In genomic region chr12:127343941-127344340, GRCh38 we compare ENCODE assay signal across 20 cellular contexts.
DNase-seq lines count a peak whose midpoint lies in the region; ATAC-seq and TF ChIP-seq lines count a peak whose summit lies in the region.
"Had no signal": no experiment of that assay in that cellular context is flagged by ENCODE, and none has a peak within 500 bp of the region (broad histone marks: within the 10 kb centered on the region; RNA-seq: fewer than 3 reads in every experiment).

No MANE protein-coding gene starts in this region.

- H3K4me3 ChIP-seq in mammary epithelial cell (replicated peaks in 1 of 3; ENCODE audit: insufficient read depth in 1 of 3, low read depth in 2 of 3, low read length in 3 of 3) (no peak overlapping the region), astrocyte of the spinal cord (ENCODE audit: low read depth, low read length) (no peak overlapping the region), dorsolateral prefrontal cortex (no peak overlapping the region)
- H3K4me3 ChIP-seq: BLaER1 treated with 17β-estradiol and CSF1 and Interleukin-3, amounts not matched to agents 10 nM and 100 nM; K562 had no signal

- H2AFZ ChIP-seq in mammary epithelial cell (ENCODE audit: low read depth, low read length): peak overlapping the region; percentile 9

- no peak for TF ChIP-seq CTCF in mammary epithelial cell (conservative IDR thresholded peaks at IDR 0.05 in 1 of 2, IDR thresholded peaks at IDR 0.05 in 1 of 2; ENCODE audit: extremely low read depth in 1 of 2, insufficient read depth in 1 of 2, low read depth in 1 of 2, low read length in 2 of 2)
- no peak for TF ChIP-seq CTCF in MCF 10A (IDR thresholded peaks at IDR 0.05; ENCODE audit: unreplicated experiment)
- no peak for TF ChIP-seq CTCF in astrocyte of the spinal cord (IDR thresholded peaks at IDR 0.05; ENCODE audit: low read depth, low read length)
- TF ChIP-seq CTCF in dorsolateral prefrontal cortex (IDR thresholded peaks at IDR 0.05 in 54 of 56, conservative IDR thresholded peaks at IDR 0.05 in 2 of 56; ENCODE audit: low read depth in 1 of 56, partially characterized antibody in 56 of 56): no peak
- TF ChIP-seq CTCF in GM20000 (IDR thresholded peaks at IDR 0.05; ENCODE audit: extremely low read depth, missing control alignments): no peak

- WGBS in mammary epithelial cell (ENCODE audit: low coverage, missing lambda C conversion rate): 73% methylated on average over 5 of the region's 5 CpGs

- intact Hi-C loops in mammary epithelial cell (cut with micrococcal nuclease): no loop called here
- intact Hi-C loops in MCF 10A (cut with micrococcal nuclease): no loop called here
- intact Hi-C loops in dorsolateral prefrontal cortex (cut with DNase I): no loop called here

- H3K4me2 ChIP-seq in mammary epithelial cell (ENCODE audit: insufficient read depth, low read depth, low read length): no peak overlapping the region
- H3K4me2 ChIP-seq: BLaER1 treated with 17β-estradiol and CSF1 and Interleukin-3, amounts not matched to agents 10 nM and 100 nM; SK-N-SH had no signal

- no peak for DNase-seq in mammary epithelial cell
- DNase-seq in MCF 10A (ENCODE audit: unreplicated experiment): no peak
- DNase-seq in astrocyte of the spinal cord (ENCODE audit: low read depth, low spot score): peak; percentile 41
- peak; percentile 5 for DNase-seq in kidney glomerular epithelial cell (lab: John Stamatoyannopoulos, UW)
- DNase-seq in dorsolateral prefrontal cortex: no peak
- no peak for DNase-seq in GDM1 (lab: John Stamatoyannopoulos, UW)
- DNase-seq in GM20000 (ENCODE audit: low spot score): no peak
- DNase-seq: 8988T, GOT3, NCI-H1105 treated with DMSO at 0.1 percent for 48 hours, NCI-H187 treated with DMSO at 0.1 percent for 48 hours, NCI-H2171, NCI-H446 treated with DMSO at 0.1 percent for 48 hours, NCI-H748 treated with DMSO at 0.1 percent for 48 hours, Right ventricle myocardium superior, SK-N-SH had no signal

- BruUV-seq in mammary epithelial cell (replicated peaks; lab: Mats Ljungman, UMichigan) (no TSS peak), MCF 10A (replicated peaks; lab: Mats Ljungman, UMichigan) (no TSS peak)

- H3K9me3 ChIP-seq in mammary epithelial cell (replicated peaks; ENCODE audit: insufficient read depth, low read length): no peaks in the 10 kb centered on the region
- H3K9me3 ChIP-seq: SK-N-SH had no signal

- CTCF ChIA-PET in mammary epithelial cell (lab: Charles Lee; ENCODE audit: low non-redundant PET) (no interaction called here), MCF 10A (lab: Yijun Ruan, JAX) (interaction anchor here (1.5 to 1.8 kb wide), 2 partner anchors 11 to 560 kb away, joined by 3 to 5 read pairs; no protein-coding TSS in a partner anchor)

- H3K36me3 Mint-ChIP-seq in MCF 10A (ENCODE audit: insufficient read depth, unreplicated experiment): no peaks in the 10 kb centered on the region

- peaks cover 18% of the 10 kb centered on the region for H3K9me3 Mint-ChIP-seq in MCF 10A (ENCODE audit: unreplicated experiment)

- no peak for ATAC-seq in GM21529 (IDR thresholded peaks at IDR 0.05; ENCODE audit: unreplicated experiment)
- ATAC-seq: K562 had no signal

- no peaks in the 10 kb centered on the region for H3K79me2 ChIP-seq in mammary epithelial cell (ENCODE audit: insufficient read depth, low read length)

- H3K4me3 Mint-ChIP-seq in MCF 10A (ENCODE audit: unreplicated experiment): no peak overlapping the region

- dilution Hi-C loops in mammary epithelial cell (cut with HindIII; ENCODE audit: low sequenced_read_pairs): no loop called here

- no peaks in the 10 kb centered on the region for H4K20me1 ChIP-seq in mammary epithelial cell (ENCODE audit: insufficient read depth, low read length)
- H4K20me1 ChIP-seq: BLaER1 treated with 17β-estradiol and CSF1 and Interleukin-3, amounts not matched to agents 10 nM and 100 nM had no signal

- H3K9ac ChIP-seq in mammary epithelial cell (ENCODE audit: insufficient read depth, low read length): no peak overlapping the region
- H3K9ac ChIP-seq: BLaER1 treated with 17β-estradiol and CSF1 and Interleukin-3, amounts not matched to agents 10 nM and 100 nM; SK-N-SH had no signal

- in situ Hi-C loops in mammary epithelial cell (cut with MboI; ENCODE audit: low sequenced_read_pairs in 2 of 2) (no loop called here), astrocyte of the spinal cord (cut with HindIII; ENCODE audit: low sequenced_read_pairs) (no loop called here)

- no peak overlapping the region for H3K27ac Mint-ChIP-seq in MCF 10A (ENCODE audit: low read depth, unreplicated experiment)

- POLR2A ChIA-PET in MCF 10A (lab: Yijun Ruan, JAX): no interaction called here

- no peaks in the 10 kb centered on the region for H3K27me3 ChIP-seq in mammary epithelial cell (ENCODE audit: insufficient read depth, low read length)
- H3K27me3 ChIP-seq in dorsolateral prefrontal cortex: peaks cover 0 to 3% (median 0%) of the 10 kb centered on the region in 45 donors
- H3K27me3 ChIP-seq: BLaER1 treated with 17β-estradiol and CSF1 and Interleukin-3, amounts not matched to agents 10 nM and 100 nM had no signal

- H3K4me1 ChIP-seq in mammary epithelial cell (ENCODE audit: insufficient read depth, low read length): no peaks in the 10 kb centered on the region
- H3K4me1 ChIP-seq: BLaER1 treated with 17β-estradiol and CSF1 and Interleukin-3, amounts not matched to agents 10 nM and 100 nM had no signal

- no peaks in the 10 kb centered on the region for H3K4me1 Mint-ChIP-seq in MCF 10A (ENCODE audit: insufficient read depth, unreplicated experiment)

- H3K27ac ChIP-seq in mammary epithelial cell (ENCODE audit: insufficient read depth, low read depth, low read length) (no peak overlapping the region), dorsolateral prefrontal cortex (no peak overlapping the region)
- H3K27ac ChIP-seq: BLaER1 treated with 17β-estradiol and CSF1 and Interleukin-3, amounts not matched to agents 10 nM and 100 nM; HL-60 had no signal

- H3K36me3 ChIP-seq in mammary epithelial cell (ENCODE audit: insufficient read depth, low read length): no peaks in the 10 kb centered on the region
- H3K36me3 ChIP-seq: BLaER1 treated with 17β-estradiol and CSF1 and Interleukin-3, amounts not matched to agents 10 nM and 100 nM had no signal

- H3K27me3 Mint-ChIP-seq in MCF 10A (ENCODE audit: insufficient read depth, unreplicated experiment): peaks cover 7% of the 10 kb centered on the region

Comparison
In these comparisons a context has a peak if more than half of its experiments do, and no peak if none do; other contexts are left out.
1. DNase-seq: peak in astrocyte of the spinal cord (single experiment) and kidney glomerular epithelial cell (single experiment); none in mammary epithelial cell (single experiment), MCF 10A (single experiment), dorsolateral prefrontal cortex (0 of 10), GDM1 (single experiment) and GM20000 (single experiment).